17 cellular contexts compared by ENCODE assay signal in the genomic region with DNA sequence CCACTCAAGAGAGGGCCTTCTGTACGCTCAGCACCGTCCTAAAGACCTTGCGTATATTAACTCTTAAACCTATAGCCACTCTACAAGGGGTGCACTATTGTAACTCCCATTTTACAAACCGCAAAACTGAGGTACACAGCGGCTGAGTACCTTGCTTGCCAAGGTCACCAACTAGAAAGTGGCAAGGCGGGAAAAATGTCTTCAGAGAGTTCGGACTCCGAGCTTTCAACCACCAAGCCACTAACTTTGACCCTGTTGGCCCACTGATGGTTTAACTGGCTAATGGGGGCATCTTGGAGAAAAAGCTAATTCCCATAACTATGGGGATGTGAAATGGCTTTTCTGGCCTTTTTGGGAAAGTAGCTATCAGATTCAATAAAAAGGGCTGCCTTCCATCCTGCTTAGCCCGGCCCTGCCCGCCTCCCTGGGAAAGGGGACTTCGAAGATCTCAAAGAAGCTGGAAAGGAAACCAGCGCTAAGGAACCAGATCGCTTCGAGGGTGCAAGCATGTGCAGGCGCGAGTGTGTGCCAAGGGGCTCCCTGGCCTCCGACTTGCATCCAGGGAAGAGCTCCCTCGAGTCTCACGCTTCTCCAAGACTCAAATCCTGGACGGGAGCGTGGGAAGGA. TPM values are rescaled to one million over a fixed set of nuclear protein-coding genes. Genes with fewer than 3 reads are reported as not detected.
DNase-seq lines count a peak whose midpoint lies in the region; FAIRE-seq and TF ChIP-seq lines count a peak whose summit lies in the region.
"Had no signal": no experiment of that assay in that cellular context is flagged by ENCODE, and none has a peak within 500 bp of the region (broad histone marks: within the 10 kb centered on the region; RNA-seq: fewer than 3 reads in every experiment).

No MANE protein-coding gene starts in this region.

- no peaks in the 10 kb centered on the region for H3K9me1 ChIP-seq in endothelial cell of umbilical vein (replicated peaks; ENCODE audit: control insufficient read depth, extremely low read depth, insufficient read depth, low read length)

- dilution Hi-C loops in endothelial cell of umbilical vein (cut with MboI; ENCODE audit: extremely low pct_ligation_motif_present, low sequenced_read_pairs): no loop called here

- FAIRE-seq in endothelial cell of umbilical vein (lab: Jason Lieb, UNC): no peak
- FAIRE-seq: A549, kidney had no signal

- no TSS peak for BruUV-seq in endothelial cell of umbilical vein (replicated peaks; lab: Mats Ljungman, UMichigan)

- TF ChIP-seq CTCF in endothelial cell of umbilical vein (IDR thresholded peaks at IDR 0.05; ENCODE audit: extremely low read depth in 1 of 2, insufficient read depth in 1 of 2, low read depth in 1 of 2, low read length in 2 of 2): no peak
- TF ChIP-seq CTCF in osteocyte (IDR thresholded peaks at IDR 0.05): no peak
- no peak for TF ChIP-seq CTCF in spleen (IDR thresholded peaks at IDR 0.05 in 8 of 11, conservative IDR thresholded peaks at IDR 0.05 in 3 of 11)

- H3K4me1 ChIP-seq in HUES48 (ENCODE audit: control insufficient read depth, insufficient read depth, low read length): peaks cover 47% of the 10 kb centered on the region
- H3K4me1 ChIP-seq in endothelial cell of umbilical vein (ENCODE audit: control insufficient read depth, extremely low read depth, insufficient read depth, low read length): peaks cover 19% of the 10 kb centered on the region
- peaks cover 27 to 62% (median 48%) of the 10 kb centered on the region in 6 donors for H3K4me1 ChIP-seq in spleen

- H3K27ac Mint-ChIP-seq in activated CD4-positive, alpha-beta T cell treated with anti-CD3 and anti-CD28 coated beads, Interleukin-2, amount 10 ng/mL, durations not matched to agents 7 days and 5 days: no peak overlapping the region
- H3K27ac Mint-ChIP-seq in osteocyte (ENCODE audit: unreplicated experiment): no peak overlapping the region

- peaks cover 30% of the 10 kb centered on the region for H3K4me1 Mint-ChIP-seq in activated CD4-positive, alpha-beta T cell treated with anti-CD3 and anti-CD28 coated beads, Interleukin-2, amount 10 ng/mL, durations not matched to agents 7 days and 5 days
- peaks cover 23% of the 10 kb centered on the region for H3K4me1 Mint-ChIP-seq in osteocyte (ENCODE audit: unreplicated experiment)

- H3K27ac ChIP-seq in HUES48 (ENCODE audit: low read depth, low read length) (peak overlapping the region; percentile 62), endothelial cell of umbilical vein (ENCODE audit: insufficient read depth, low read depth, low read length) (no peak overlapping the region), spleen (no peak overlapping the region)
- H3K27ac ChIP-seq: A549, upper lobe of right lung had no signal

- peaks cover 81% of the 10 kb centered on the region for H3K27me3 Mint-ChIP-seq in activated CD4-positive, alpha-beta T cell treated with anti-CD3 and anti-CD28 coated beads, Interleukin-2, amount 10 ng/mL, durations not matched to agents 7 days and 5 days
- peaks cover 77% of the 10 kb centered on the region for H3K27me3 Mint-ChIP-seq in osteocyte (ENCODE audit: unreplicated experiment)

- peak overlapping the region; percentile 29 for H3K4me3 Mint-ChIP-seq in activated CD4-positive, alpha-beta T cell treated with anti-CD3 and anti-CD28 coated beads, Interleukin-2, amount 10 ng/mL, durations not matched to agents 7 days and 5 days
- H3K4me3 Mint-ChIP-seq in osteocyte (ENCODE audit: unreplicated experiment): no peak overlapping the region

- WGBS in spleen, 5 donors: 11 to 18% (median 16%) methylated on average over 19 to 21 of the region's 21 CpGs

- H3K9me3 Mint-ChIP-seq in activated CD4-positive, alpha-beta T cell treated with anti-CD3 and anti-CD28 coated beads, Interleukin-2, amount 10 ng/mL, durations not matched to agents 7 days and 5 days: peaks cover 2% of the 10 kb centered on the region
- H3K9me3 Mint-ChIP-seq in osteocyte (ENCODE audit: unreplicated experiment): no peaks in the 10 kb centered on the region

- H3K79me2 ChIP-seq in endothelial cell of umbilical vein (ENCODE audit: control insufficient read depth, insufficient read depth, low read length): no peaks in the 10 kb centered on the region

- peak overlapping the region; percentile 56; the same call in 1 of the 2 replicates for H3K4me3 ChIP-seq in HUES48 (ENCODE audit: low read depth, low read length)
- H3K4me3 ChIP-seq in endothelial cell of umbilical vein (replicated peaks in 1 of 3; ENCODE audit: insufficient read depth in 1 of 3, low read depth in 1 of 3, low read length in 3 of 3): no peak overlapping the region
- H3K4me3 ChIP-seq in spleen: peak overlapping the region in 2 of 8 donors; percentile 58 to 72
- H3K4me3 ChIP-seq: A549, HAP-1, mucosa of descending colon had no signal

- no peaks in the 10 kb centered on the region for H3K36me3 ChIP-seq in HUES48 (ENCODE audit: control insufficient read depth, insufficient read depth, low read length)
- H3K36me3 ChIP-seq in endothelial cell of umbilical vein (ENCODE audit: control insufficient read depth in 2 of 2, extremely low read depth in 1 of 2, insufficient read depth in 2 of 2, low read length in 2 of 2): no peaks in the 10 kb centered on the region
- no peaks in the 10 kb centered on the region for H3K36me3 ChIP-seq in spleen
- H3K36me3 ChIP-seq: HAP-1, upper lobe of right lung had no signal

- POLR2A ChIA-PET in activated CD4-positive, alpha-beta T cell treated with anti-CD3 and anti-CD28 coated beads, Interleukin-2, amount 10 ng/mL, durations not matched to agents 7 days and 5 days (lab: Charles Lee): no interaction called here
- POLR2A ChIA-PET in endothelial cell of umbilical vein (lab: Charles Lee): no interaction called here

- H3K4me2 ChIP-seq in endothelial cell of umbilical vein (ENCODE audit: insufficient read depth, low read length): no peak overlapping the region
- H3K4me2 ChIP-seq: A549 had no signal

- no peak overlapping the region for H2AFZ ChIP-seq in endothelial cell of umbilical vein (ENCODE audit: low read depth, low read length)

- no peak for DNase-seq in activated CD4-positive, alpha-beta T cell treated with anti-CD3 and anti-CD28 coated beads, Interleukin-2, amount 10 ng/mL, durations not matched to agents 7 days and 5 days
- DNase-seq in activated CD4-positive, alpha-beta T cell treated with anti-CD3 and anti-CD28 coated beads for 48 hours: no peak
- no peak for DNase-seq in endothelial cell of umbilical vein (ENCODE audit: low read depth, low spot score)
- peak; percentile 70 for DNase-seq in osteocyte (ENCODE audit: extremely low spot score, unreplicated experiment)
- DNase-seq in midbrain (lab: John Stamatoyannopoulos, UW): no peak
- DNase-seq in spleen: no peak
- no peak for DNase-seq in NK-92 (lab: John Stamatoyannopoulos, UW; ENCODE audit: unreplicated experiment)
- DNase-seq: COR-L47; kidney; SHP77; stimulated activated CD8-positive, alpha-beta memory T cell treated with anti-CD3 and anti-CD28 coated beads, Interleukin-4, amount 100 ng/mL, for 48 hours; upper lobe of right lung had no signal

- no peaks in the 10 kb centered on the region for H3K9me3 ChIP-seq in HUES48 (ENCODE audit: control insufficient read depth, insufficient read depth, low read length)
- no peaks in the 10 kb centered on the region for H3K9me3 ChIP-seq in endothelial cell of umbilical vein (replicated peaks; ENCODE audit: control insufficient read depth, insufficient read depth, low read length)
- H3K9me3 ChIP-seq in spleen: no peaks in the 10 kb centered on the region
- H3K9me3 ChIP-seq: A549, HAP-1, mucosa of descending colon, upper lobe of right lung had no signal

- H3K27me3 ChIP-seq in HUES48 (ENCODE audit: control insufficient read depth, insufficient read depth, low read length) (peaks cover 100% of the 10 kb centered on the region), endothelial cell of umbilical vein (ENCODE audit: control insufficient read depth in 2 of 2, insufficient read depth in 2 of 2, low read length in 2 of 2) (peaks cover 62 to 85% of the 10 kb centered on the region in 2 experiments), spleen (replicated peaks in 1 of 7) (peaks cover 4 to 100% (median 78%) of the 10 kb centered on the region in 7 donors)

- H3K9ac ChIP-seq in HUES48 (ENCODE audit: low read depth, low read length) (no peak overlapping the region), endothelial cell of umbilical vein (replicated peaks; ENCODE audit: extremely low read depth, insufficient read depth, low read length) (no peak overlapping the region)

- TF ChIP-seq POLR2A in endothelial cell of umbilical vein (IDR thresholded peaks at IDR 0.05; ENCODE audit: low read depth, low read length) (no peak), spleen (IDR thresholded peaks at IDR 0.05) (no peak)

- CTCF ChIA-PET in activated CD4-positive, alpha-beta T cell treated with anti-CD3 and anti-CD28 coated beads, Interleukin-2, amount 10 ng/mL, durations not matched to agents 7 days and 5 days (lab: Charles Lee): interaction anchor here (0.9 to 1.5 kb wide), 4 partner anchors 103 to 223 kb away, joined by 3 to 4 read pairs (median 4); a partner anchor contains a TSS
- CTCF ChIA-PET in endothelial cell of umbilical vein (lab: Charles Lee): interaction anchor here (0.8 to 1.1 kb wide), 2 partner anchors 293 to 351 kb away, joined by 3 read pairs; no protein-coding TSS in a partner anchor

- H4K20me1 ChIP-seq in endothelial cell of umbilical vein (replicated peaks; ENCODE audit: control insufficient read depth, extremely low read depth, insufficient read depth, low read length): no peaks in the 10 kb centered on the region

- intact Hi-C loops in endothelial cell of umbilical vein (cut with micrococcal nuclease): loop anchor here (10.0 kb wide), 1 partner anchor 778 kb away; no protein-coding TSS in a partner anchor
- intact Hi-C loops in spleen (cut with DNase I; ENCODE audit: low total_unique reads): no loop called here

- H3K36me3 Mint-ChIP-seq in activated CD4-positive, alpha-beta T cell treated with anti-CD3 and anti-CD28 coated beads, Interleukin-2, amount 10 ng/mL, durations not matched to agents 7 days and 5 days (ENCODE audit: low read depth): peaks cover 3% of the 10 kb centered on the region
- no peaks in the 10 kb centered on the region for H3K36me3 Mint-ChIP-seq in osteocyte (ENCODE audit: unreplicated experiment)

RNA-seq across cellular contexts. Expression of a gene that starts 2.4 kb away (rescaled TPM):
- not detected for total RNA-seq in activated CD4-positive, alpha-beta T cell treated with anti-CD3 and anti-CD28 coated beads, Interleukin-2, amount 10 ng/mL, durations not matched to agents 7 days and 5 days
- not detected in 2 replicates for total RNA-seq in endothelial cell of umbilical vein
- not detected in 2 replicates for polyA plus RNA-seq in endothelial cell of umbilical vein
- polyA plus RNA-seq in endothelial cell of umbilical vein (2011; cell fraction: cytosol; rRNA removed): not detected in 2 replicates
- polyA plus RNA-seq in endothelial cell of umbilical vein (2011; cell fraction: nucleus; rRNA removed): not detected in 2 replicates
- polyA plus RNA-seq in endothelial cell of umbilical vein (2012): not detected in 2 replicates
- not detected in 2 replicates for polyA minus RNA-seq in endothelial cell of umbilical vein
- not detected for polyA minus RNA-seq in endothelial cell of umbilical vein (2011; cell fraction: cytosol; rRNA and poly(A)+ RNA removed)
- not detected in 2 replicates for polyA minus RNA-seq in endothelial cell of umbilical vein (2011; cell fraction: nucleus; rRNA and poly(A)+ RNA removed)
- total RNA-seq in osteocyte: not detected in 2 replicates
- not detected for total RNA-seq in spleen
- polyA plus RNA-seq in spleen: under 1 TPM in 2 of 3 donors, not detected in 1; 0.06 to 0.20 TPM
- total RNA-seq: activated CD8-positive, alpha-beta memory T cell treated with anti-CD3 and anti-CD28 coated beads for 36 hours had no signal
- polyA plus RNA-seq: A549 had no signal

RNA-seq across cellular contexts. Expression of a gene that starts 57.4 kb away (rescaled TPM):
- not detected for total RNA-seq in activated CD4-positive, alpha-beta T cell treated with anti-CD3 and anti-CD28 coated beads, Interleukin-2, amount 10 ng/mL, durations not matched to agents 7 days and 5 days
- total RNA-seq in endothelial cell of umbilical vein (not detected in 2 replicates), osteocyte (not detected in 2 replicates), spleen (not detected)
- polyA plus RNA-seq in endothelial cell of umbilical vein (not detected in 2 replicates), spleen (under 1 TPM in 1 of 3 donors, not detected in 2; 0.14 TPM)
- polyA plus RNA-seq in endothelial cell of umbilical vein (2011; cell fraction: cytosol; rRNA removed): not detected in 2 replicates
- not detected in 2 replicates for polyA plus RNA-seq in endothelial cell of umbilical vein (2011; cell fraction: nucleus; rRNA removed)
- polyA plus RNA-seq in endothelial cell of umbilical vein (2012): not detected in 2 replicates
- polyA minus RNA-seq in endothelial cell of umbilical vein: not detected in 2 replicates
- polyA minus RNA-seq in endothelial cell of umbilical vein (2011; cell fraction: cytosol; rRNA and poly(A)+ RNA removed): not detected
- polyA minus RNA-seq in endothelial cell of umbilical vein (2011; cell fraction: nucleus; rRNA and poly(A)+ RNA removed): not detected in 2 replicates
- total RNA-seq: activated CD8-positive, alpha-beta memory T cell treated with anti-CD3 and anti-CD28 coated beads for 36 hours had no signal
- polyA plus RNA-seq: A549 had no signal
